Comparison of ENCODE assay signal across 15 cellular contexts in genomic region chr11:120911943-120912342, GRCh38.
"Had no signal": no experiment of that assay in that cellular context is flagged by ENCODE, and none has a peak within 500 bp of the region (broad histone marks: within the 10 kb centered on the region; RNA-seq: fewer than 3 reads in every experiment).

No MANE protein-coding gene starts in this region.

- H3K27ac ChIP-seq: epithelial cell of prostate, esophagus muscularis mucosa, gastrocnemius medialis, skin epidermis had no signal

- H3K36me3 ChIP-seq: esophagus muscularis mucosa, gastrocnemius medialis had no signal

- H3K4me3 ChIP-seq: esophagus muscularis mucosa, gastrocnemius medialis, lung, skin epidermis had no signal

- H3K4me1 ChIP-seq: esophagus muscularis mucosa, gastrocnemius medialis had no signal

- H3K36me3 Mint-ChIP-seq: naive thymus-derived CD4-positive, alpha-beta T cell; type B pancreatic cell had no signal

- H3K27ac Mint-ChIP-seq: naive thymus-derived CD4-positive, alpha-beta T cell; type B pancreatic cell had no signal

- H3K9me3 ChIP-seq: esophagus muscularis mucosa, gastrocnemius medialis had no signal

- ATAC-seq: gastrocnemius medialis; left colon; naive thymus-derived CD4-positive, alpha-beta T cell; sciatic nerve had no signal

- DNase-seq: effector memory CD4-positive, alpha-beta T cell; gastrocnemius medialis; glutamatergic neuron; kidney; left colon; left ventricle myocardium superior; naive thymus-derived CD4-positive, alpha-beta T cell; stimulated activated naive CD4-positive, alpha-beta T cell had no signal

- H3K4me3 Mint-ChIP-seq: naive thymus-derived CD4-positive, alpha-beta T cell; neural crest cell; type B pancreatic cell had no signal
